1 cellular context compared by ENCODE assay signal in genomic region chr14:103402700-103403099, GRCh38.
TF ChIP-seq lines count a peak whose summit lies in the region.

No MANE protein-coding gene starts in this region.

TF ChIP-seq in HEK293, 187 proteins besides CTCF, POLR2A, EP300 and RAD21 (continued from another document and continues in another):
- TF ChIP-seq ZFP3 (tag by site-specific recombination; IDR thresholded peaks at IDR 0.05; ENCODE audit: low read depth) (no peak), ZSCAN16 (tag by site-specific recombination; IDR thresholded peaks at IDR 0.05) (no peak), ZBTB1 (tag by site-specific recombination; IDR thresholded peaks at IDR 0.05) (no peak), HOXD13 (CRISPR knock-in tag; IDR thresholded peaks at IDR 0.05; ENCODE audit: borderline replicate concordance) (no peak), SP7 (tag by site-specific recombination; IDR thresholded peaks at IDR 0.05) (peak; percentile 47; the same call in 1 of the 2 replicates), TSHZ1 (tag by site-specific recombination; IDR thresholded peaks at IDR 0.05; ENCODE audit: borderline replicate concordance) (peak; percentile 28; the same call in 1 of the 2 replicates), BCL11A (tag by site-specific recombination; IDR thresholded peaks at IDR 0.05; ENCODE audit: low read depth) (no peak), REST (tag by site-specific recombination; IDR thresholded peaks at IDR 0.05) (no peak), ZNF146 (tag by site-specific recombination; IDR thresholded peaks at IDR 0.05) (no peak), ZBTB26 (tag by site-specific recombination; optimal IDR thresholded peaks at IDR 0.05) (no peak), KLF16 (tag by site-specific recombination; IDR thresholded peaks at IDR 0.05) (no peak), ZNF169 (tag by site-specific recombination; IDR thresholded peaks at IDR 0.05) (no peak), SP3 (tag by site-specific recombination; IDR thresholded peaks at IDR 0.05) (no peak), ZNF112 (tag by site-specific recombination; IDR thresholded peaks at IDR 0.05) (no peak), HIC1 (tag by site-specific recombination; IDR thresholded peaks at IDR 0.05) (peak; percentile 69; the same call in 1 of the 2 replicates), GLI2 (tag by site-specific recombination; IDR thresholded peaks at IDR 0.05; ENCODE audit: borderline replicate concordance, low read depth) (no peak), REPIN1 (tag by site-specific recombination; IDR thresholded peaks at IDR 0.05; ENCODE audit: low read depth) (no peak), OSR2 (tag by site-specific recombination; IDR thresholded peaks at IDR 0.05) (peak; percentile 92), ZSCAN30 (tag by site-specific recombination; IDR thresholded peaks at IDR 0.05) (peak; percentile 25; the same call in 1 of the 2 replicates), ZNF138 (tag by site-specific recombination; IDR thresholded peaks at IDR 0.05; ENCODE audit: borderline replicate concordance) (no peak), ZNF677 (tag by site-specific recombination; IDR thresholded peaks at IDR 0.05) (no peak), ATF2 (tag by site-specific recombination; IDR thresholded peaks at IDR 0.05; ENCODE audit: low read depth) (no peak), ZBTB49 (tag by site-specific recombination; IDR thresholded peaks at IDR 0.05; ENCODE audit: low read depth) (no peak), ZNF645 (tag by site-specific recombination; IDR thresholded peaks at IDR 0.05) (no peak), ZNF664 (tag by site-specific recombination; IDR thresholded peaks at IDR 0.05) (no peak), ZNF280C (tag by site-specific recombination; IDR thresholded peaks at IDR 0.05) (no peak), ZFP41 (tag by site-specific recombination; IDR thresholded peaks at IDR 0.05; ENCODE audit: borderline replicate concordance) (no peak), ZNF394 (tag by site-specific recombination; IDR thresholded peaks at IDR 0.05; ENCODE audit: borderline replicate concordance) (no peak), ZBTB21 (tag by site-specific recombination; IDR thresholded peaks at IDR 0.05) (no peak), ZNF184 (tag by site-specific recombination; IDR thresholded peaks at IDR 0.05) (no peak), ZNF830 (tag by site-specific recombination; IDR thresholded peaks at IDR 0.05; ENCODE audit: low read depth) (no peak), YY1 (tag by site-specific recombination; IDR thresholded peaks at IDR 0.05) (no peak), ZBTB7A (tag by site-specific recombination; IDR thresholded peaks at IDR 0.05; ENCODE audit: low read depth) (no peak), TCF7L2 (IDR thresholded peaks at IDR 0.05; ENCODE audit: borderline replicate concordance, low read depth, low read length) (no peak), ZBTB48 (tag by site-specific recombination; IDR thresholded peaks at IDR 0.05) (no peak), ZNF654 (tag by site-specific recombination; IDR thresholded peaks at IDR 0.05; ENCODE audit: low read depth) (no peak), PRDM4 (tag by site-specific recombination; IDR thresholded peaks at IDR 0.05) (peak; percentile 90), ZNF626 (tag by site-specific recombination; IDR thresholded peaks at IDR 0.05) (no peak), ZNF48 (tag by site-specific recombination; IDR thresholded peaks at IDR 0.05) (no peak), ZNF366 (tag by site-specific recombination; conservative IDR thresholded peaks at IDR 0.05) (no peak), SCRT2 (tag by site-specific recombination; IDR thresholded peaks at IDR 0.05) (peak; percentile 91), ZNF585B (tag by site-specific recombination; IDR thresholded peaks at IDR 0.05) (no peak), ZNF24 (tag by site-specific recombination; IDR thresholded peaks at IDR 0.05) (no peak)
